17 cellular contexts compared by ENCODE assay signal in the genomic region with DNA sequence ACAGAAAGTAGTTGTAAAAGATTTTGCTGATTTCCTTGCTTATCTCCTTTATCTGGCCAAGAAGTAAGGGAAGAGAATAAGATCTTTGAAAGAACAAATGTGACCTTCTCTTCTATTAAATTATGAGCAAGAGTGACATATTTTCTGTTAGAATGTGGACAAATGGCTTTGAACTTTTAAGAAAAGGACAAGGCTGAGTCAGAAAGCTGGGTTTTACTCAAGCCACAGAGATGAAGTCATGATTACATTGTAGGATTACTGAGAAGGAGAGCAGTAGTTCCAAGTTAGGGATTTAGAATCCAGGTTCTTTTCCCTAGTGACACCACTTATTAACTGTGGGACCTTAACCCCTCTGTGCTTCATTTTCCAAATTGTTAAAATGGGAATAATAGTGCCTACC. TPM values are rescaled to one million over a fixed set of nuclear protein-coding genes. Genes with fewer than 3 reads are reported as not detected.
A peak's percentile ranks its signal among the peaks of the same experiment; 100 is the strongest.
DNase-seq lines count a peak whose midpoint lies in the region; ATAC-seq and TF ChIP-seq lines count a peak whose summit lies in the region.
"Had no signal": no experiment of that assay in that cellular context is flagged by ENCODE, and none has a peak within 500 bp of the region (broad histone marks: within the 10 kb centered on the region; RNA-seq: fewer than 3 reads in every experiment).

No MANE protein-coding gene starts in this region.

- H3K27ac Mint-ChIP-seq in activated T-cell treated with anti-CD3 and anti-CD28 coated beads, Interleukin-2, amount 50 U/mL, for 24 hours, result peak overlapping the region; percentile 2
- H3K27ac Mint-ChIP-seq in activated naive CD8-positive, alpha-beta T cell treated with anti-CD3 and anti-CD28 coated beads for 36 hours, result peak overlapping the region; percentile 27
- peak overlapping the region in 1 of 2 donors; percentile 22 for H3K27ac Mint-ChIP-seq in stimulated activated naive CD8-positive, alpha-beta T cell treated with anti-CD3 and anti-CD28 coated beads, Interleukin-15, amount 100 ng/mL, for 72 hours
- H3K27ac Mint-ChIP-seq: activated CD4-positive, alpha-beta memory T cell treated with anti-CD3 and anti-CD28 coated beads for 36 hours; H9; nephron progenitor cell had no signal

- H3K9me3 Mint-ChIP-seq in activated T-cell treated with anti-CD3 and anti-CD28 coated beads, Interleukin-2, amount 50 U/mL, for 24 hours, result peaks cover 3% of the 10 kb centered on the region
- peaks cover 4% of the 10 kb centered on the region for H3K9me3 Mint-ChIP-seq in activated naive CD8-positive, alpha-beta T cell treated with anti-CD3 and anti-CD28 coated beads for 36 hours
- H3K9me3 Mint-ChIP-seq in stimulated activated naive CD8-positive, alpha-beta T cell treated with anti-CD3 and anti-CD28 coated beads, Interleukin-15, amount 100 ng/mL, for 72 hours, result no peaks in the 10 kb centered on the region

- H3K36me3 Mint-ChIP-seq in activated T-cell treated with anti-CD3 and anti-CD28 coated beads, Interleukin-2, amount 50 U/mL, for 24 hours (ENCODE audit: low read depth), result peaks cover 86% of the 10 kb centered on the region
- H3K36me3 Mint-ChIP-seq in activated naive CD8-positive, alpha-beta T cell treated with anti-CD3 and anti-CD28 coated beads for 36 hours, result peaks cover 36% of the 10 kb centered on the region

- H3K27me3 Mint-ChIP-seq in activated T-cell treated with anti-CD3 and anti-CD28 coated beads, Interleukin-2, amount 50 U/mL, for 24 hours, result no peaks in the 10 kb centered on the region
- no peaks in the 10 kb centered on the region for H3K27me3 Mint-ChIP-seq in activated naive CD8-positive, alpha-beta T cell treated with anti-CD3 and anti-CD28 coated beads for 36 hours
- no peaks in the 10 kb centered on the region for H3K27me3 Mint-ChIP-seq in stimulated activated naive CD8-positive, alpha-beta T cell treated with anti-CD3 and anti-CD28 coated beads, Interleukin-15, amount 100 ng/mL, for 72 hours
- H3K27me3 Mint-ChIP-seq: activated CD4-positive, alpha-beta memory T cell treated with anti-CD3 and anti-CD28 coated beads for 36 hours had no signal

- DNase-seq in activated T-cell treated with anti-CD3 and anti-CD28 coated beads, Interleukin-2, amount 50 U/mL, for 24 hours, result no peak
- DNase-seq in activated T-cell treated with anti-CD3 and anti-CD28 coated beads for 4 hours, result no peak
- no peak for DNase-seq in activated naive CD8-positive, alpha-beta T cell treated with anti-CD3 and anti-CD28 coated beads for 36 hours
- DNase-seq in fibroblast of the aortic adventitia (ENCODE audit: low read depth), result peak; percentile 59
- no peak for DNase-seq in stimulated activated naive CD8-positive, alpha-beta T cell treated with anti-CD3 and anti-CD28 coated beads, Interleukin-15, amount 100 ng/mL, for 72 hours
- no peak for DNase-seq in 8988T
- no peak for DNase-seq in COLO668 (lab: John Stamatoyannopoulos, UW; ENCODE audit: unreplicated experiment)
- DNase-seq: activated CD4-positive, alpha-beta memory T cell treated with anti-CD3 and anti-CD28 coated beads for 36 hours; activated naive CD4-positive, alpha-beta T cell treated with anti-CD3 and anti-CD28 coated beads, Interleukin-2, amount 50 U/mL, for 16 hours; DMS153; H9; head of caudate nucleus; left ventricle myocardium inferior; NCI-H510A treated with DMSO at 0.1 percent for 48 hours; nephron progenitor cell; Peyer's patch had no signal

- peak; percentile 37 for ATAC-seq in stimulated activated naive CD8-positive, alpha-beta T cell treated with anti-CD3 and anti-CD28 coated beads, Interleukin-15, amount 100 ng/mL, for 72 hours
- no peak for ATAC-seq in GM19455 (IDR thresholded peaks at IDR 0.05; ENCODE audit: unreplicated experiment)

- H3K4me3 ChIP-seq in fibroblast of the aortic adventitia (ENCODE audit: low read depth, low read length), result no peak overlapping the region
- H3K4me3 ChIP-seq: left ventricle myocardium inferior, Peyer's patch had no signal

- H3K4me1 Mint-ChIP-seq in activated T-cell treated with anti-CD3 and anti-CD28 coated beads, Interleukin-2, amount 50 U/mL, for 24 hours (ENCODE audit: low read depth), result peaks cover 26% of the 10 kb centered on the region
- H3K4me1 Mint-ChIP-seq in activated naive CD8-positive, alpha-beta T cell treated with anti-CD3 and anti-CD28 coated beads for 36 hours, result peaks cover 10% of the 10 kb centered on the region
- peaks cover 22% of the 10 kb centered on the region for H3K4me1 Mint-ChIP-seq in stimulated activated naive CD8-positive, alpha-beta T cell treated with anti-CD3 and anti-CD28 coated beads, Interleukin-15, amount 100 ng/mL, for 72 hours
- H3K4me1 Mint-ChIP-seq: H9 had no signal

- TF ChIP-seq CTCF in fibroblast of the aortic adventitia (IDR thresholded peaks at IDR 0.05; ENCODE audit: insufficient read depth, low read length), result no peak

- no peak overlapping the region for H3K4me3 Mint-ChIP-seq in activated T-cell treated with anti-CD3 and anti-CD28 coated beads, Interleukin-2, amount 50 U/mL, for 24 hours
- H3K4me3 Mint-ChIP-seq in activated naive CD8-positive, alpha-beta T cell treated with anti-CD3 and anti-CD28 coated beads for 36 hours, result no peak overlapping the region
- H3K4me3 Mint-ChIP-seq in stimulated activated naive CD8-positive, alpha-beta T cell treated with anti-CD3 and anti-CD28 coated beads, Interleukin-15, amount 100 ng/mL, for 72 hours, result no peak overlapping the region
- H3K4me3 Mint-ChIP-seq: activated CD4-positive, alpha-beta memory T cell treated with anti-CD3 and anti-CD28 coated beads for 36 hours; H9; nephron progenitor cell had no signal

RNA-seq across cellular contexts. Expression of gene CCDC90B, which starts 13.5 kb away (rescaled TPM):
- total RNA-seq in activated naive CD8-positive, alpha-beta T cell treated with anti-CD3 and anti-CD28 coated beads for 36 hours, result 10 to 100 TPM; 29.0 to 32.0 TPM
- 78.0 and 168 TPM in 2 replicates for total RNA-seq in fibroblast of the aortic adventitia (ENCODE audit: low replicate concordance)
